Comparison of ENCODE assay signal across 34 cellular contexts in genomic region chr12:72444566-72444965, GRCh38.
"Had no signal": no experiment of that assay in that cellular context is flagged by ENCODE, and none has a peak within 500 bp of the region (broad histone marks: within the 10 kb centered on the region; RNA-seq: fewer than 3 reads in every experiment).

No MANE protein-coding gene starts in this region.

- DNase-seq: activated CD4-positive, alpha-beta memory T cell treated with anti-CD3 and anti-CD28 coated beads for 36 hours; activated CD4-positive, alpha-beta T cell treated with anti-CD3 and anti-CD28 coated beads for 1 hour; activated CD4-positive, alpha-beta T cell treated with anti-CD3 and anti-CD28 coated beads for 4 hours; activated CD4-positive, alpha-beta T cell treated with anti-CD3 and anti-CD28 coated beads, Interleukin-2, amount 50 U/mL, for 1 hour; activated CD8-positive, alpha-beta memory T cell treated with anti-CD3 and anti-CD28 coated beads, Interleukin-2, amount 10 ng/mL, durations not matched to agents 7 days and 5 days; activated CD8-positive, alpha-beta memory T cell treated with anti-CD3 and anti-CD28 coated beads, Interleukin-2, amount 50 U/mL, for 4 hours; activated CD8-positive, alpha-beta T cell treated with anti-CD3 and anti-CD28 coated beads, Interleukin-2, amount 10 ng/mL, durations not matched to agents 7 days and 5 days; activated effector memory CD4-positive, alpha-beta T cell treated with anti-CD3 and anti-CD28 coated beads, Interleukin-2, amount 50 U/mL, for 16 hours; activated naive CD4-positive, alpha-beta T cell treated with anti-CD3 and anti-CD28 coated beads for 36 hours; activated naive CD8-positive, alpha-beta T cell treated with anti-CD3 and anti-CD28 coated beads for 36 hours; activated naive CD8-positive, alpha-beta T cell treated with anti-CD3 and anti-CD28 coated beads, Interleukin-2, amount 50 U/mL, for 24 hours; activated T-cell treated with anti-CD3 and anti-CD28 coated beads, Interleukin-2, amount 50 U/mL, for 1 hour; activated T-cell treated with anti-CD3 and anti-CD28 coated beads, Interleukin-2, amount 50 U/mL, for 48 hours; adrenal gland; amygdala; aorta; body of pancreas; caudate nucleus; cortex of kidney; dermis blood vessel endothelial cell; effector CD4-positive, alpha-beta T cell; effector memory CD8-positive, alpha-beta T cell; esophagus squamous epithelium; foreskin melanocyte; heart left ventricle; T-helper 2 cell had no signal

- H3K36me3 Mint-ChIP-seq: activated CD4-positive, alpha-beta memory T cell treated with anti-CD3 and anti-CD28 coated beads for 36 hours; activated CD8-positive, alpha-beta memory T cell treated with anti-CD3 and anti-CD28 coated beads, Interleukin-2, amount 10 ng/mL, durations not matched to agents 7 days and 5 days; activated naive CD4-positive, alpha-beta T cell treated with anti-CD3 and anti-CD28 coated beads, Interleukin-2, amount 50 U/mL, for 24 hours; activated naive CD8-positive, alpha-beta T cell treated with anti-CD3 and anti-CD28 coated beads for 36 hours had no signal

- H3K36me3 ChIP-seq: adrenal gland, esophagus squamous epithelium, gastroesophageal sphincter, heart left ventricle had no signal

- H3K9me3 Mint-ChIP-seq: activated T-helper 1 cell treated with anti-CD3 and anti-CD28 coated beads, Interleukin-12 subunit alpha, Interleukin-12 subunit beta, Interleukin-2, Interleukin-4 antibody, amounts not matched to agents 30 ng/mL and 10 ng/mL and 1 ng/mL, durations not matched to agents 14 hours and 24 hours and 36 hours had no signal

- ATAC-seq: activated CD8-positive, alpha-beta memory T cell treated with anti-CD3 and anti-CD28 coated beads, Interleukin-2, amount 10 ng/mL, durations not matched to agents 7 days and 5 days; activated CD8-positive, alpha-beta T cell treated with anti-CD3 and anti-CD28 coated beads, Interleukin-2, amount 10 ng/mL, durations not matched to agents 7 days and 5 days; activated naive CD8-positive, alpha-beta T cell treated with anti-CD3 and anti-CD28 coated beads, Interleukin-2, amount 50 U/mL, for 24 hours; body of pancreas; effector memory CD8-positive, alpha-beta T cell; gastroesophageal sphincter; heart left ventricle had no signal

- H3K4me1 Mint-ChIP-seq: activated CD8-positive, alpha-beta memory T cell treated with anti-CD3 and anti-CD28 coated beads, Interleukin-2, amount 10 ng/mL, durations not matched to agents 7 days and 5 days; activated naive CD4-positive, alpha-beta T cell treated with anti-CD3 and anti-CD28 coated beads, Interleukin-2, amount 50 U/mL, for 24 hours; activated naive CD8-positive, alpha-beta T cell treated with anti-CD3 and anti-CD28 coated beads for 36 hours; activated naive CD8-positive, alpha-beta T cell treated with anti-CD3 and anti-CD28 coated beads, Interleukin-2, amount 50 U/mL, for 24 hours had no signal

- H3K27me3 Mint-ChIP-seq: activated CD4-positive, alpha-beta memory T cell treated with anti-CD3 and anti-CD28 coated beads for 36 hours; activated CD8-positive, alpha-beta memory T cell treated with anti-CD3 and anti-CD28 coated beads, Interleukin-2, amount 10 ng/mL, durations not matched to agents 7 days and 5 days; activated naive CD4-positive, alpha-beta T cell treated with anti-CD3 and anti-CD28 coated beads, Interleukin-2, amount 50 U/mL, for 24 hours; activated naive CD8-positive, alpha-beta T cell treated with anti-CD3 and anti-CD28 coated beads for 36 hours; activated naive CD8-positive, alpha-beta T cell treated with anti-CD3 and anti-CD28 coated beads, Interleukin-2, amount 50 U/mL, for 24 hours; effector memory CD8-positive, alpha-beta T cell had no signal

- H3K4me3 ChIP-seq: adrenal gland, body of pancreas, esophagus squamous epithelium, gastroesophageal sphincter, heart left ventricle had no signal

- H3K27me3 ChIP-seq: adrenal gland, body of pancreas, esophagus squamous epithelium, gastroesophageal sphincter, heart left ventricle had no signal

- H3K9me3 ChIP-seq: adrenal gland, body of pancreas, esophagus squamous epithelium, gastroesophageal sphincter had no signal

- FAIRE-seq: colon, endometrium, endothelial cell of umbilical vein had no signal

- H3K4me3 Mint-ChIP-seq: activated CD4-positive, alpha-beta memory T cell treated with anti-CD3 and anti-CD28 coated beads for 36 hours; activated CD8-positive, alpha-beta memory T cell treated with anti-CD3 and anti-CD28 coated beads, Interleukin-2, amount 10 ng/mL, durations not matched to agents 7 days and 5 days; activated CD8-positive, alpha-beta T cell treated with anti-CD3 and anti-CD28 coated beads, Interleukin-2, amount 10 ng/mL, durations not matched to agents 7 days and 5 days; activated naive CD4-positive, alpha-beta T cell treated with anti-CD3 and anti-CD28 coated beads for 36 hours; activated naive CD4-positive, alpha-beta T cell treated with anti-CD3 and anti-CD28 coated beads, Interleukin-2, amount 50 U/mL, for 24 hours; activated naive CD8-positive, alpha-beta T cell treated with anti-CD3 and anti-CD28 coated beads for 36 hours; activated naive CD8-positive, alpha-beta T cell treated with anti-CD3 and anti-CD28 coated beads, Interleukin-2, amount 50 U/mL, for 24 hours; activated T-helper 1 cell treated with anti-CD3 and anti-CD28 coated beads, Interleukin-12 subunit alpha, Interleukin-12 subunit beta, Interleukin-2, Interleukin-4 antibody, amounts not matched to agents 30 ng/mL and 10 ng/mL and 1 ng/mL, durations not matched to agents 14 hours and 24 hours and 36 hours; effector memory CD8-positive, alpha-beta T cell had no signal

- H3K27ac ChIP-seq: adrenal gland, body of pancreas, epithelial cell of prostate, esophagus squamous epithelium, gastroesophageal sphincter, heart left ventricle had no signal

- H3K27ac Mint-ChIP-seq: activated CD4-positive, alpha-beta memory T cell treated with anti-CD3 and anti-CD28 coated beads for 36 hours; activated CD8-positive, alpha-beta memory T cell treated with anti-CD3 and anti-CD28 coated beads, Interleukin-2, amount 10 ng/mL, durations not matched to agents 7 days and 5 days; activated CD8-positive, alpha-beta T cell treated with anti-CD3 and anti-CD28 coated beads, Interleukin-2, amount 10 ng/mL, durations not matched to agents 7 days and 5 days; activated naive CD4-positive, alpha-beta T cell treated with anti-CD3 and anti-CD28 coated beads for 36 hours; activated naive CD4-positive, alpha-beta T cell treated with anti-CD3 and anti-CD28 coated beads, Interleukin-2, amount 50 U/mL, for 24 hours; activated naive CD8-positive, alpha-beta T cell treated with anti-CD3 and anti-CD28 coated beads for 36 hours; activated naive CD8-positive, alpha-beta T cell treated with anti-CD3 and anti-CD28 coated beads, Interleukin-2, amount 50 U/mL, for 24 hours; activated T-helper 1 cell treated with anti-CD3 and anti-CD28 coated beads, Interleukin-12 subunit alpha, Interleukin-12 subunit beta, Interleukin-2, Interleukin-4 antibody, amounts not matched to agents 30 ng/mL and 10 ng/mL and 1 ng/mL, durations not matched to agents 14 hours and 24 hours and 36 hours; activated T-helper 2 cell treated with anti-CD3 and anti-CD28 coated beads, Interferon-gamma antibody, Interleukin-2, Interleukin-4, amounts not matched to agents 10 μg/mL and 5 μg/mL and 100 μg/mL, durations not matched to agents 14 hours and 24 hours and 36 hours; effector memory CD8-positive, alpha-beta T cell had no signal

- H3K4me1 ChIP-seq: adrenal gland, esophagus squamous epithelium, gastroesophageal sphincter, heart left ventricle had no signal
